Comparison of ENCODE assay signal across 1 cellular context in genomic region chr12:10354502-10354901, GRCh38.
TF ChIP-seq lines count a peak whose summit lies in the region.

No MANE protein-coding gene starts in this region.

TF ChIP-seq in H1, 55 proteins besides CTCF, POLR2A, EP300 and RAD21:
- TF ChIP-seq, protein P1, sequence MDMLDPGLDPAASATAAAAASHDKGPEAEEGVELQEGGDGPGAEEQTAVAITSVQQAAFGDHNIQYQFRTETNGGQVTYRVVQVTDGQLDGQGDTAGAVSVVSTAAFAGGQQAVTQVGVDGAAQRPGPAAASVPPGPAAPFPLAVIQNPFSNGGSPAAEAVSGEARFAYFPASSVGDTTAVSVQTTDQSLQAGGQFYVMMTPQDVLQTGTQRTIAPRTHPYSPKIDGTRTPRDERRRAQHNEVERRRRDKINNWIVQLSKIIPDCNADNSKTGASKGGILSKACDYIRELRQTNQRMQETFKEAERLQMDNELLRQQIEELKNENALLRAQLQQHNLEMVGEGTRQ (IDR thresholded peaks at IDR 0.05; ENCODE audit: low read length): no peak
- TF ChIP-seq TEAD4 (IDR thresholded peaks at IDR 0.05; ENCODE audit: low read depth, low read length): no peak
- TF ChIP-seq SAP30 (IDR thresholded peaks at IDR 0.05; ENCODE audit: insufficient read depth, insufficient replicate concordance, low read length): no peak
- no peak for TF ChIP-seq GABPA (IDR thresholded peaks at IDR 0.05; ENCODE audit: borderline replicate concordance, insufficient read depth, low read length)
- TF ChIP-seq JUN (IDR thresholded peaks at IDR 0.05; ENCODE audit: low read depth, low read length): no peak
- no peak for TF ChIP-seq SRF (IDR thresholded peaks at IDR 0.05; ENCODE audit: low read depth, low read length)
- no peak for TF ChIP-seq NANOG (IDR thresholded peaks at IDR 0.05; ENCODE audit: insufficient read depth, low read depth, low read length, poor library complexity, severe bottlenecking)
- TF ChIP-seq SP4 (IDR thresholded peaks at IDR 0.05; ENCODE audit: low read length): no peak
- no peak for TF ChIP-seq SUZ12 (IDR thresholded peaks at IDR 0.05; ENCODE audit: low read length)
- TF ChIP-seq MAFK (IDR thresholded peaks at IDR 0.05; ENCODE audit: low read depth, low read length): no peak
- no peak for TF ChIP-seq PHF8 (conservative IDR thresholded peaks at IDR 0.05; ENCODE audit: low read depth, low read length)
- no peak for TF ChIP-seq ATF3 (IDR thresholded peaks at IDR 0.05; ENCODE audit: insufficient read depth, low read depth, low read length)
- TF ChIP-seq CBX5 (IDR thresholded peaks at IDR 0.05; ENCODE audit: low read depth, low read length): no peak
